In genomic region chr17:78774456-78774855, GRCh38 we compare ENCODE assay signal across 10 cellular contexts. TPM values are rescaled to one million over a fixed set of nuclear protein-coding genes. Genes with fewer than 3 reads are reported as not detected.
DNase-seq lines count a peak whose midpoint lies in the region; ATAC-seq and TF ChIP-seq lines count a peak whose summit lies in the region.
"Had no signal": no experiment of that assay in that cellular context is flagged by ENCODE, and none has a peak within 500 bp of the region (broad histone marks: within the 10 kb centered on the region; RNA-seq: fewer than 3 reads in every experiment).

No MANE protein-coding gene starts in this region.

- H3K27me3 Mint-ChIP-seq in mesothelial cell of epicardium (ENCODE audit: low read depth) = no peaks in the 10 kb centered on the region

- no peak for TF ChIP-seq EP300 in upper lobe of left lung (IDR thresholded peaks at IDR 0.05)

- H3K4me3 Mint-ChIP-seq in mesothelial cell of epicardium = no peak overlapping the region

- H3K27ac Mint-ChIP-seq in activated naive CD4-positive, alpha-beta T cell treated with anti-CD3 and anti-CD28 coated beads, Interleukin-2, amount 50 U/mL, for 72 hours = peak overlapping the region; percentile 97 to 99
- peak overlapping the region; percentile 91 for H3K27ac Mint-ChIP-seq in mesothelial cell of epicardium

- H3K27ac ChIP-seq in cardiac muscle cell (peak overlapping the region; percentile 37), upper lobe of left lung (peak overlapping the region; percentile 29 to 86 (median 78))

- peaks cover 28% of the 10 kb centered on the region for H3K4me1 Mint-ChIP-seq in mesothelial cell of epicardium

- peak; percentile 15 to 21 for ATAC-seq in activated naive CD4-positive, alpha-beta T cell treated with anti-CD3 and anti-CD28 coated beads, Interleukin-2, amount 50 U/mL, for 72 hours
- ATAC-seq in upper lobe of left lung (ENCODE audit: low FRiP score in 2 of 2) = no peak
- ATAC-seq in HG02588 (IDR thresholded peaks at IDR 0.05; ENCODE audit: unreplicated experiment) = no peak

- no peaks in the 10 kb centered on the region for H3K27me3 ChIP-seq in cardiac muscle cell
- no peaks in the 10 kb centered on the region for H3K27me3 ChIP-seq in upper lobe of left lung

- H3K9me3 ChIP-seq in cardiac muscle cell (ENCODE audit: low read depth) = no peaks in the 10 kb centered on the region
- no peaks in the 10 kb centered on the region for H3K9me3 ChIP-seq in upper lobe of left lung

- peaks cover 0 to 22% of the 10 kb centered on the region in 2 donors for H3K36me3 Mint-ChIP-seq in activated naive CD4-positive, alpha-beta T cell treated with anti-CD3 and anti-CD28 coated beads, Interleukin-2, amount 50 U/mL, for 72 hours
- no peaks in the 10 kb centered on the region for H3K36me3 Mint-ChIP-seq in mesothelial cell of epicardium

- H3K36me3 ChIP-seq in cardiac muscle cell = no peaks in the 10 kb centered on the region
- no peaks in the 10 kb centered on the region for H3K36me3 ChIP-seq in upper lobe of left lung

- H3K4me3 ChIP-seq in cardiac muscle cell (no peak overlapping the region), upper lobe of left lung (peak overlapping the region in 2 of 4 donors; percentile 5 to 7)

- no peak for TF ChIP-seq POLR2A in upper lobe of left lung (IDR thresholded peaks at IDR 0.05)

- no peaks in the 10 kb centered on the region for H3K9me3 Mint-ChIP-seq in activated naive CD4-positive, alpha-beta T cell treated with anti-CD3 and anti-CD28 coated beads, Interleukin-2, amount 50 U/mL, for 72 hours
- H3K9me3 Mint-ChIP-seq in mesothelial cell of epicardium = no peaks in the 10 kb centered on the region

- H3K4me1 ChIP-seq in cardiac muscle cell (ENCODE audit: low read depth) (peaks cover 8% of the 10 kb centered on the region), upper lobe of left lung (peaks cover 27 to 70% (median 39%) of the 10 kb centered on the region in 4 donors)

- 56 to 63% methylated on average over 2 of the region's 2 CpGs for WGBS in upper lobe of left lung, 2 donors

- DNase-seq in cardiac muscle cell (ENCODE audit: low read depth in 1 of 2, low spot score in 1 of 2) = no peak
- DNase-seq in cardiac septum (ENCODE audit: low spot score) = no peak
- DNase-seq in activated naive CD4-positive, alpha-beta T cell treated with anti-CD3 and anti-CD28 coated beads, Interleukin-2, amount 50 U/mL, for 72 hours (ENCODE audit: low spot score in 2 of 2) = peak in 1 of 2 donors; percentile 40
- DNase-seq in mesothelial cell of epicardium (ENCODE audit: low spot score in 2 of 2, unreplicated experiment in 2 of 2) = no peak
- DNase-seq in upper lobe of left lung = no peak
- DNase-seq in UCSD-AML1 (lab: John Stamatoyannopoulos, UW; ENCODE audit: unreplicated experiment) = no peak
- DNase-seq in NCI-H187 (lab: John Stamatoyannopoulos, UW) = no peak
- DNase-seq: cortex of kidney, mesendoderm had no signal

- TF ChIP-seq CTCF in cardiac muscle cell (IDR thresholded peaks at IDR 0.05; ENCODE audit: low read depth, low read length) (no peak), mesothelial cell of epicardium (IDR thresholded peaks at IDR 0.05; ENCODE audit: unreplicated experiment) (no peak), upper lobe of left lung (IDR thresholded peaks at IDR 0.05) (no peak)

- intact Hi-C loops in cardiac septum (cut with DNase I) = no loop called here

RNA-seq across cellular contexts. Expression of gene CYTH1, which starts 7.6 kb away (rescaled TPM):
- total RNA-seq in cardiac muscle cell = 25.2 and 39.6 TPM in 2 replicates
- polyA plus RNA-seq in cardiac muscle cell = 21.9 and 36.4 TPM in 2 replicates
- total RNA-seq in cardiac septum = 29.4 TPM
- total RNA-seq in activated naive CD4-positive, alpha-beta T cell treated with anti-CD3 and anti-CD28 coated beads, Interleukin-2, amount 50 U/mL, for 72 hours = 100 to 1,000 TPM in 1 of 2 donors, 10 to 100 TPM in 1; 82.6 to 148 TPM
- total RNA-seq in mesothelial cell of epicardium = 40.3 to 44.3 TPM (median 42.8 TPM) in 3 replicates
- total RNA-seq in upper lobe of left lung = 100 to 1,000 TPM; 113 to 295 (median 121) TPM

Comparison
In these comparisons a context has a peak if more than half of its experiments do, and no peak if none do; other contexts are left out.
1. ATAC-seq: peak in activated naive CD4-positive, alpha-beta T cell treated with anti-CD3 and anti-CD28 coated beads, Interleukin-2, amount 50 U/mL, for 72 hours (2 of 2); none in upper lobe of left lung (0 of 2) and HG02588 (single experiment).